8 cellular contexts compared by ENCODE assay signal in genomic region chr1:17438977-17439249, GRCh38. TPM values are rescaled to one million over a fixed set of nuclear protein-coding genes. Genes with fewer than 3 reads are reported as not detected.
DNase-seq lines count a peak whose midpoint lies in the region; ATAC-seq and TF ChIP-seq lines count a peak whose summit lies in the region.

No MANE protein-coding gene starts in this region.

- ATAC-seq in GM18502 (IDR thresholded peaks at IDR 0.05; ENCODE audit: poor library complexity, unreplicated experiment), result no peak
- no peak for ATAC-seq in omental fat pad (ENCODE audit: low FRiP score)

- H3K9me3 ChIP-seq in WERI-Rb-1 (ENCODE audit: severe bottlenecking), result no peaks in the 10 kb centered on the region
- H3K9me3 ChIP-seq in fibroblast of lung (ENCODE audit: control insufficient read depth, insufficient read depth, low read depth, low read length), result no peaks in the 10 kb centered on the region

- H3K4me3 ChIP-seq in GM06990 (replicated peaks; ENCODE audit: low read depth, low read length) (peak overlapping the region; percentile 75), WERI-Rb-1 (ENCODE audit: low read depth, low read length) (peak overlapping the region; percentile 97), fibroblast of lung (replicated peaks in 1 of 4; ENCODE audit: control extremely low read depth in 1 of 4, insufficient read depth in 1 of 4, low read depth in 3 of 4, low read length in 4 of 4) (peak overlapping the region; percentile 77 to 90 (median 86)), retinal pigment epithelial cell (ENCODE audit: low read length) (peak overlapping the region; percentile 96)

- DNase-seq in GM06990 (ENCODE audit: extremely low read depth, insufficient read length) (peak; percentile 55), WERI-Rb-1 (no peak), fibroblast of lung (ENCODE audit: low read depth in 2 of 2) (no peak), retinal pigment epithelial cell (ENCODE audit: low read depth) (no peak), omental fat pad (ENCODE audit: low spot score) (no peak), HT-29 (ENCODE audit: low spot score) (no peak), MV-4-11 (lab: John Stamatoyannopoulos, UW) (no peak)

- peak overlapping the region; percentile 65 for H3K9ac ChIP-seq in fibroblast of lung (ENCODE audit: insufficient read depth, low read length)

- no peak for TF ChIP-seq CTCF in GM06990 (IDR thresholded peaks at IDR 0.05; ENCODE audit: insufficient read depth, low read length, poor library complexity, severe bottlenecking)
- no peak for TF ChIP-seq CTCF in WERI-Rb-1 (IDR thresholded peaks at IDR 0.05; ENCODE audit: low read depth, low read length)
- no peak for TF ChIP-seq CTCF in fibroblast of lung (conservative IDR thresholded peaks at IDR 0.05 in 1 of 2, IDR thresholded peaks at IDR 0.05 in 1 of 2; ENCODE audit: low read depth in 1 of 2, low read length in 2 of 2)
- TF ChIP-seq CTCF in retinal pigment epithelial cell (conservative IDR thresholded peaks at IDR 0.05; ENCODE audit: low read depth, low read length), result no peak
- no peak for TF ChIP-seq CTCF in omental fat pad (IDR thresholded peaks at IDR 0.05)

- H3K27me3 ChIP-seq in GM06990 (replicated peaks; ENCODE audit: control insufficient read depth, insufficient read depth, low read length) (no peaks in the 10 kb centered on the region), WERI-Rb-1 (ENCODE audit: insufficient read depth, low read depth, severe bottlenecking) (no peaks in the 10 kb centered on the region), fibroblast of lung (ENCODE audit: control insufficient read depth, insufficient read depth, low read length) (no peaks in the 10 kb centered on the region)

- H3K36me3 ChIP-seq in GM06990 (ENCODE audit: control insufficient read depth, insufficient read depth, low read length) (peaks cover 4% of the 10 kb centered on the region), WERI-Rb-1 (peaks cover 38% of the 10 kb centered on the region), fibroblast of lung (ENCODE audit: control insufficient read depth, insufficient read depth, low read length) (no peaks in the 10 kb centered on the region)

- no peaks in the 10 kb centered on the region for H4K20me1 ChIP-seq in fibroblast of lung (ENCODE audit: control insufficient read depth, extremely low read depth, insufficient read depth, low read length)

- no peak overlapping the region for H2AFZ ChIP-seq in fibroblast of lung (ENCODE audit: low read length)

- H3K27ac ChIP-seq in WERI-Rb-1 (peak overlapping the region; percentile 97), fibroblast of lung (ENCODE audit: insufficient read depth, low read length) (peak overlapping the region; percentile 75)

- H3K4me1 ChIP-seq in fibroblast of lung (ENCODE audit: control insufficient read depth, extremely low read depth, insufficient read depth, low read length), result peaks cover 4% of the 10 kb centered on the region

- peak overlapping the region; percentile 85 for H3K4me2 ChIP-seq in fibroblast of lung (ENCODE audit: extremely low read depth, insufficient read depth, low read length)

- peaks cover 43% of the 10 kb centered on the region for H3K79me2 ChIP-seq in fibroblast of lung (ENCODE audit: control insufficient read depth, insufficient read depth, low read length)

RNA-seq across cellular contexts. Expression of gene RCC2, which starts 0.6 kb away (rescaled TPM):
- 21.5 and 22.9 TPM in 2 replicates for total RNA-seq in fibroblast of lung
- 23.6 and 35.6 TPM in 2 replicates for polyA plus RNA-seq in fibroblast of lung
- polyA plus RNA-seq in fibroblast of lung (2012), result 21.3 and 31.8 TPM in 2 replicates
- polyA minus RNA-seq in fibroblast of lung (ENCODE audit: low replicate concordance), result 38.8 and 50.6 TPM in 2 replicates
- 10 to 100 TPM; 20.9 to 44.4 (median 26.6) TPM for total RNA-seq in omental fat pad
- 107 and 120 TPM in 2 replicates for total RNA-seq in HT-29 (2014; rRNA removed; shearing (Covaris generic))
